ENCODE assay signal across 2 cellular contexts in the genomic region with DNA sequence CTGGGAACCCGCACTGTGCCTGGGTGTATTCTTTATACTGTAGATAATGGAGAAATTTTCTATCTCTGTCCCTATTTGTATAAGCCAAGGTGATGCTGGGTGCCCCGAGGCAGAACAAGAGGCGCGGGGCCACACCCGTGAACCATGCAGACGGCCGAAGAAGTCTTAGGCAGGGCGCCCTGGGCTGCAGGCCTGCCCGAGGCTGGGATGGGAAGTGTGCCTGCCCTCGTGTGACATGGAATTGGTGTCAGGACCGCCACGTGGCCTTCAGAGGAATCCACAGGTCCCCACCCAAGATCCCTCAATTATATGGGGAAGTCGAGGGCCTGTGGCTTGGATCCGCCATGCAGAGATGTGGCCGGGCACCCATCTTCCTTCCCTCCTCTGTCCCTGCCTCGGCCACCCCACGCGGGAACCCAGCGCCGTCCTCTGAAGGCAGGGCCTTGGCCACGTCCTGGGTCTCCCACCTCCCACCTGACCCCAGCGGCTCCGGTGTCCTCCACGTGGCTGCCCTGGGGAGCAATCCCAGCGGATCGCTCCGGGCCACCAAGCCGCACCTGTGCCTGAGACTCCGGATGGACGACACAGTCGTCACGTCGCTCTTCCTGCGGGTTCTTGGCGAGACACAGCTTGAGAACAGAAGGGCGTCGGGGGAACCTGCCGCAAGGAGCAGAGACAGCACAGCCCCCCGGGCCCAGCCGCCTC.
TF ChIP-seq lines count a peak whose summit lies in the region.

No MANE protein-coding gene starts in this region.

TF ChIP-seq in K562, 482 proteins besides CTCF, POLR2A, EP300 and RAD21:
- TF ChIP-seq MED1 (CRISPR knock-in tag; IDR thresholded peaks at IDR 0.05; ENCODE audit: borderline replicate concordance) (no peak), SAFB (IDR thresholded peaks at IDR 0.05; ENCODE audit: borderline replicate concordance, low read depth, low read length) (0 out of 2 replicates have a peak, but pooled peaks have one; percentile 15)

TF ChIP-seq in HepG2, 621 proteins besides CTCF, POLR2A, EP300 and RAD21:
- TF ChIP-seq, protein P1, sequence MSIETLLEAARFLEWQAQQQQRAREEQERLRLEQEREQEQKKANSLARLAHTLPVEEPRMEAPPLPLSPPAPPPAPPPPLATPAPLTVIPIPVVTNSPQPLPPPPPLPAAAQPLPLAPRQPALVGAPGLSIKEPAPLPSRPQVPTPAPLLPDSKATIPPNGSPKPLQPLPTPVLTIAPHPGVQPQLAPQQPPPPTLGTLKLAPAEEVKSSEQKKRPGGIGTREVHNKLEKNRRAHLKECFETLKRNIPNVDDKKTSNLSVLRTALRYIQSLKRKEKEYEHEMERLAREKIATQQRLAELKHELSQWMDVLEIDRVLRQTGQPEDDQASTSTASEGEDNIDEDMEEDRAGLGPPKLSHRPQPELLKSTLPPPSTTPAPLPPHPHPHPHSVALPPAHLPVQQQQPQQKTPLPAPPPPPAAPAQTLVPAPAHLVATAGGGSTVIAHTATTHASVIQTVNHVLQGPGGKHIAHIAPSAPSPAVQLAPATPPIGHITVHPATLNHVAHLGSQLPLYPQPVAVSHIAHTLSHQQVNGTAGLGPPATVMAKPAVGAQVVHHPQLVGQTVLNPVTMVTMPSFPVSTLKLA (IDR thresholded peaks at IDR 0.05) = peak; percentile 79
- TF ChIP-seq, protein P2, sequence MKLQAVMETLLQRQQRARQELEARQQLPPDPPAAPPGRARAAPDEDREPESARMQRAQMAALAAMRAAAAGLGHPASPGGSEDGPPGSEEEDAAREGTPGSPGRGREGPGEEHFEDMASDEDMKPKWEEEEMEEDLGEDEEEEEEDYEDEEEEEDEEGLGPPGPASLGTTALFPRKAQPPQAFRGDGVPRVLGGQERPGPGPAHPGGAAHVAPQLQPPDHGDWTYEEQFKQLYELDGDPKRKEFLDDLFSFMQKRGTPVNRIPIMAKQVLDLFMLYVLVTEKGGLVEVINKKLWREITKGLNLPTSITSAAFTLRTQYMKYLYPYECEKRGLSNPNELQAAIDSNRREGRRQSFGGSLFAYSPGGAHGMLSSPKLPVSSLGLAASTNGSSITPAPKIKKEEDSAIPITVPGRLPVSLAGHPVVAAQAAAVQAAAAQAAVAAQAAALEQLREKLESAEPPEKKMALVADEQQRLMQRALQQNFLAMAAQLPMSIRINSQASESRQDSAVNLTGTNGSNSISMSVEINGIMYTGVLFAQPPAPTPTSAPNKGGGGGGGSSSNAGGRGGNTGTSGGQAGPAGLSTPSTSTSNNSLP (IDR thresholded peaks at IDR 0.05; ENCODE audit: low read depth, low read length) = no peak
- TF ChIP-seq ZNF3 (CRISPR knock-in tag; IDR thresholded peaks at IDR 0.05) = no peak
